In the genomic region with DNA sequence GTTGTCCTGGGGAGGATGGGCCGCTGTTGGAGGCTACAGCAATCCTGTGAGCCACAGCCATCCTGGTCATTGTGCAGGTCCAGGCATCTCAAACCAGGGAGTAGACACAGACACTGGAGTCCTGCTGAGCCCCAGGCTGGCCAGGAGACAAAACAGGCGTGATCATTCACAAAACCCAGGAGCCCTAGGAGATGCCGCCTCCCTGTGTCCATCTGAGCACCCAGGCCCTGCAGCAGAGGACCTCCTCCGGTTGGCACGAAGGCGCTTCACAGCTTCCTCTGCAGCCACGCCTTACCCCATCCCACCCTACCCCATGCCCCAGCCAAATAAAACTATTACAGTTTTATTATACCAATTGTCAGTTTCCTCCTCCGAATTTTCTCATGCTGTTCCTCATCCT, we compare ENCODE assay signal across 23 cellular contexts.
DNase-seq lines count a peak whose midpoint lies in the region; ATAC-seq, FAIRE-seq and TF ChIP-seq lines count a peak whose summit lies in the region.
"Had no signal": no experiment of that assay in that cellular context is flagged by ENCODE, and none has a peak within 500 bp of the region (broad histone marks: within the 10 kb centered on the region; RNA-seq: fewer than 3 reads in every experiment).

No MANE protein-coding gene starts in this region.

- TF ChIP-seq RAD21 in K562 (CRISPR knock-in tag; conservative IDR thresholded peaks at IDR 0.05 in 1 of 2, IDR thresholded peaks at IDR 0.05 in 1 of 2) = no peak

- H3K9me1 ChIP-seq in K562 (ENCODE audit: control insufficient read depth, insufficient read depth, low read length) = no peaks in the 10 kb centered on the region

- H3K4me2 ChIP-seq in K562 (ENCODE audit: insufficient read depth, low read length) = no peak overlapping the region

- no peaks in the 10 kb centered on the region for H3K79me2 ChIP-seq in K562 (ENCODE audit: control insufficient read depth, insufficient read depth, low read length)

- H3K9me3 Mint-ChIP-seq in Caco-2 (ENCODE audit: unreplicated experiment) = no peaks in the 10 kb centered on the region
- H3K9me3 Mint-ChIP-seq in progenitor cell of endocrine pancreas (ENCODE audit: low read depth) = no peaks in the 10 kb centered on the region

- WGBS in K562 (ENCODE audit: insufficient coverage, low coverage, missing lambda C conversion rate) = 0% methylated on average over 8 of the region's 8 CpGs

- H3K4me3 Mint-ChIP-seq in Caco-2 (ENCODE audit: unreplicated experiment) = no peak overlapping the region
- no peak overlapping the region for H3K4me3 Mint-ChIP-seq in progenitor cell of endocrine pancreas (ENCODE audit: low read depth)
- H3K4me3 Mint-ChIP-seq: CD8-positive, alpha-beta memory T cell had no signal

- H4K20me1 ChIP-seq in K562 (replicated peaks; ENCODE audit: control insufficient read depth, insufficient read depth, low read length) = peaks cover 6% of the 10 kb centered on the region; the same call in 1 of the 2 replicates

- H3K36me3 Mint-ChIP-seq in Caco-2 (ENCODE audit: insufficient read depth, unreplicated experiment) (no peaks in the 10 kb centered on the region), progenitor cell of endocrine pancreas (ENCODE audit: insufficient read depth) (no peaks in the 10 kb centered on the region)

- TF ChIP-seq POLR2A in K562 (conservative IDR thresholded peaks at IDR 0.05) = no peak

- ATAC-seq in K562 (peak; percentile 32; the same call in 1 of the 3 replicates), left colon (peak; percentile 82)

- DNase-seq in Caco-2 (peak; percentile 23 to 41), NCI-H2196 treated with DMSO at 0.1 percent for 48 hours (lab: John Stamatoyannopoulos, UW; ENCODE audit: unreplicated experiment) (peak; percentile 6), K562 (ENCODE audit: extremely low read depth in 1 of 4, low spot score in 3 of 4) (no peak), left colon (peak in 1 of 2 donors; percentile 24), NCI-H1417 (lab: John Stamatoyannopoulos, UW) (no peak), progenitor cell of endocrine pancreas (ENCODE audit: low spot score, unreplicated experiment) (no peak)
- no peak for DNase-seq in activated CD4-positive, alpha-beta T cell treated with anti-CD3 and anti-CD28 coated beads, Interleukin-2, amount 50 U/mL, for 48 hours
- DNase-seq: CD8-positive, alpha-beta memory T cell; DMS53; GF-D8; GOT3; HCEC 1CT; Kasumi-1; NCI-H1436 treated with DMSO at 0.1 percent for 48 hours; NCI-H1930; NCI-H345; NCI-H524 treated with DMSO at 0.1 percent for 48 hours; NK-92 treated with Interleukin-12 subunit alpha and Interleukin-12 subunit beta, amount 100 ng/mL, for 24 hours; Peyer's patch; T-helper 1 cell had no signal

- H3K9me3 ChIP-seq in Caco-2 (no peaks in the 10 kb centered on the region), K562 (replicated peaks; ENCODE audit: control insufficient read depth, insufficient read depth, low read depth, low read length) (no peaks in the 10 kb centered on the region)
- H3K9me3 ChIP-seq: Peyer's patch had no signal

- no peak for TF ChIP-seq EP300 in K562 (IDR thresholded peaks at IDR 0.05; ENCODE audit: low read length)

- intact Hi-C loops in Caco-2 (cut with micrococcal nuclease; ENCODE audit: unreplicated experiment) = loop anchor here (1.0 to 5.0 kb wide), 2 partner anchors 74 to 125 kb away; no protein-coding TSS in a partner anchor
- intact Hi-C loops in K562 (cut with micrococcal nuclease) = loop anchor here (5.0 kb wide), 1 partner anchor 190 kb away; no protein-coding TSS in a partner anchor
- intact Hi-C loops in left colon (cut with DNase I, micrococcal nuclease) = no loop called here

- POLR2A ChIA-PET in Caco-2 (lab: Charles Lee) (no interaction called here), K562 (lab: Yijun Ruan, JAX) (no interaction called here)

- in situ Hi-C loops in K562 (cut with MboI) = no loop called here

- H3K27ac Mint-ChIP-seq in Caco-2 (ENCODE audit: unreplicated experiment) = no peak overlapping the region
- no peak overlapping the region for H3K27ac Mint-ChIP-seq in progenitor cell of endocrine pancreas

- TF ChIP-seq CTCF in Caco-2 (IDR thresholded peaks at IDR 0.05; ENCODE audit: insufficient read depth in 1 of 2, low read depth in 1 of 2, low read length in 1 of 2, severe bottlenecking in 1 of 2, unreplicated experiment in 1 of 2) (peak in 1 of 2 experiments; percentile 22), K562 (IDR thresholded peaks at IDR 0.05 in 2 of 3, conservative IDR thresholded peaks at IDR 0.05 in 1 of 3; ENCODE audit: insufficient read depth in 2 of 3, low read depth in 1 of 3, low read length in 3 of 3) (no peak), progenitor cell of endocrine pancreas (IDR thresholded peaks at IDR 0.05; ENCODE audit: unreplicated experiment) (no peak)

- H2AFZ ChIP-seq in K562 (ENCODE audit: low read depth, low read length) = no peak overlapping the region

- CTCF ChIA-PET in Caco-2 (lab: Charles Lee) (interaction anchor here (0.9 to 1.5 kb wide), 2 partner anchors 74 to 188 kb away, joined by 3 to 4 read pairs; no protein-coding TSS in a partner anchor), K562 (lab: Yijun Ruan, JAX; ENCODE audit: low intra/inter-chr PET ratio) (no interaction called here)

- no peak overlapping the region for H3K4me3 ChIP-seq in Caco-2 (ENCODE audit: low read depth, low read length)
- no peak overlapping the region for H3K4me3 ChIP-seq in K562
- H3K4me3 ChIP-seq: Peyer's patch had no signal

- no peaks in the 10 kb centered on the region; the same call in 1 of the 2 replicates for H3K27me3 ChIP-seq in Caco-2 (replicated peaks; ENCODE audit: control insufficient read depth, insufficient read depth, low read length)
- peaks cover 2 to 19% of the 10 kb centered on the region in 2 experiments; a peak in 4 of 5 replicates for H3K27me3 ChIP-seq in K562 (ENCODE audit: control insufficient read depth in 2 of 2, insufficient read depth in 2 of 2, low read length in 2 of 2)
- H3K27me3 ChIP-seq: Peyer's patch had no signal

- H3K4me1 ChIP-seq in Caco-2 (no peaks in the 10 kb centered on the region), K562 (replicated peaks in 1 of 2; ENCODE audit: control insufficient read depth in 2 of 2, insufficient read depth in 2 of 2, low read length in 2 of 2) (no peaks in the 10 kb centered on the region)

- no peak overlapping the region for H3K27ac ChIP-seq in K562 (ENCODE audit: extremely low read depth, low read depth, low read length)
- H3K27ac ChIP-seq: C4-2B, Peyer's patch had no signal

- peaks cover 8% of the 10 kb centered on the region for H3K27me3 Mint-ChIP-seq in Caco-2 (ENCODE audit: insufficient read depth, unreplicated experiment)
- peaks cover 6% of the 10 kb centered on the region for H3K27me3 Mint-ChIP-seq in progenitor cell of endocrine pancreas

- H3K4me1 Mint-ChIP-seq in Caco-2 (ENCODE audit: low read depth, unreplicated experiment) (no peaks in the 10 kb centered on the region), progenitor cell of endocrine pancreas (ENCODE audit: low read depth) (no peaks in the 10 kb centered on the region)

- no peak for FAIRE-seq in K562 (lab: Jason Lieb, UNC)
- FAIRE-seq: A204.1, D721Med had no signal

- no peaks in the 10 kb centered on the region for H3K36me3 ChIP-seq in Caco-2 (ENCODE audit: control insufficient read depth, insufficient read depth, low read length)
- H3K36me3 ChIP-seq in K562 (ENCODE audit: control insufficient read depth, insufficient read depth, low read length) = no peaks in the 10 kb centered on the region
- H3K36me3 ChIP-seq: Peyer's patch had no signal

- BruUV-seq in Caco-2 (replicated peaks; lab: Mats Ljungman, UMichigan) (no TSS peak), K562 (replicated peaks; lab: Mats Ljungman, UMichigan) (no TSS peak)

- no peak overlapping the region; a peak in 1 of 4 replicates for H3K9ac ChIP-seq in K562 (ENCODE audit: insufficient read depth in 1 of 2, low read depth in 2 of 2, low read length in 2 of 2)

TF ChIP-seq in K562, 482 proteins besides CTCF, POLR2A, EP300 and RAD21 (continues in another document):
- TF ChIP-seq, protein P1, sequence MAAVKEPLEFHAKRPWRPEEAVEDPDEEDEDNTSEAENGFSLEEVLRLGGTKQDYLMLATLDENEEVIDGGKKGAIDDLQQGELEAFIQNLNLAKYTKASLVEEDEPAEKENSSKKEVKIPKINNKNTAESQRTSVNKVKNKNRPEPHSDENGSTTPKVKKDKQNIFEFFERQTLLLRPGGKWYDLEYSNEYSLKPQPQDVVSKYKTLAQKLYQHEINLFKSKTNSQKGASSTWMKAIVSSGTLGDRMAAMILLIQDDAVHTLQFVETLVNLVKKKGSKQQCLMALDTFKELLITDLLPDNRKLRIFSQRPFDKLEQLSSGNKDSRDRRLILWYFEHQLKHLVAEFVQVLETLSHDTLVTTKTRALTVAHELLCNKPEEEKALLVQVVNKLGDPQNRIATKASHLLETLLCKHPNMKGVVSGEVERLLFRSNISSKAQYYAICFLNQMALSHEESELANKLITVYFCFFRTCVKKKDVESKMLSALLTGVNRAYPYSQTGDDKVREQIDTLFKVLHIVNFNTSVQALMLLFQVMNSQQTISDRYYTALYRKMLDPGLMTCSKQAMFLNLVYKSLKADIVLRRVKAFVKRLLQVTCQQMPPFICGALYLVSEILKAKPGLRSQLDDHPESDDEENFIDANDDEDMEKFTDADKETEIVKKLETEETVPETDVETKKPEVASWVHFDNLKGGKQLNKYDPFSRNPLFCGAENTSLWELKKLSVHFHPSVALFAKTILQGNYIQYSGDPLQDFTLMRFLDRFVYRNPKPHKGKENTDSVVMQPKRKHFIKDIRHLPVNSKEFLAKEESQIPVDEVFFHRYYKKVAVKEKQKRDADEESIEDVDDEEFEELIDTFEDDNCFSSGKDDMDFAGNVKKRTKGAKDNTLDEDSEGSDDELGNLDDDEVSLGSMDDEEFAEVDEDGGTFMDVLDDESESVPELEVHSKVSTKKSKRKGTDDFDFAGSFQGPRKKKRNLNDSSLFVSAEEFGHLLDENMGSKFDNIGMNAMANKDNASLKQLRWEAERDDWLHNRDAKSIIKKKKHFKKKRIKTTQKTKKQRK (IDR thresholded peaks at IDR 0.05; ENCODE audit: borderline replicate concordance, low read depth, low read length) = no peak

Comparison
In these comparisons a context has a peak if more than half of its experiments do, and no peak if none do; other contexts are left out.
1. DNase-seq: peak in Caco-2 (2 of 2) and NCI-H2196 treated with DMSO at 0.1 percent for 48 hours (single experiment); none in K562 (0 of 4), NCI-H1417 (0 of 3), activated CD4-positive, alpha-beta T cell treated with anti-CD3 and anti-CD28 coated beads, Interleukin-2, amount 50 U/mL, for 48 hours (0 of 2) and progenitor cell of endocrine pancreas (single experiment).
2. intact Hi-C loops: an anchor here in Caco-2 (1.0 to 5.0 kb wide) and K562 (5.0 kb wide); none called in left colon.